ENCODE assay signal across 14 cellular contexts in the genomic region with DNA sequence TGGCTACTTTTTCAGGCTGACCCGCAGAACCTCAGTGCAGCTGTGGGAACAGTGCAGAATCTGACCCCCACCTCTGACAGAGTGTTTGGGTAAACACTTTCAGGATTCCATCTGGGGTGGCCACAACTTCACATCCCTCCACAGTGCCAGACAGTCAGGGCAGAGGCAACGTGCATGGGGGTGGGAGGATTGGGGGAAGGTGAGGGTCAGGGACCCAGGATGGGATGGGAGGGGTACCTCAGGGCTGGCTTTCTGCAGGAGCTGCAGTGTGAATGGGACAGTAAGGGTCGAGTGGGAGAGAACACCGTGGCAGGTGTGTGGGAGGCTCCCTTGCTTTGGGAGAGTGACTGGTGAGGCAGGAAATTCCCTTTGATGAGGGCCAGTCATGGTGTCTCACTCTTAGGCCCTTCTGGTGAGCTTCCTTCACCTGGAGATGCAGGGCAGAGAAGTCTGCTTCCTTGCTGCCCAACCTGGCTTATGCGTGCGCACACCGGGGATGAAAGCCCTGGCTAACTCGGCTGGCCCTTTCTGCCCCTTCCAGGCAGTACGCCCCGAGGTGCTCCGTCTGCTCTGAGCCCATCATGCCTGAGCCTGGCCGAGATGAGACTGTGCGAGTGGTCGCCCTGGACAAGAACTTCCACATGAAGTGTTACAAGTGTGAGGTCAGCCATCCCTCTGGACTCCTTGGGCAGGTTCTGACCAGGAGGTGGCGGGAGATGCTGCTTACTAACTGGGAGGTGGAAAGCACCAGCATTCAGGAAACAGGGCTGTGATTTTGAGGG. TPM values are rescaled to one million over a fixed set of nuclear protein-coding genes. Genes with fewer than 3 reads are reported as not detected.
DNase-seq lines count a peak whose midpoint lies in the region; ATAC-seq, FAIRE-seq and TF ChIP-seq lines count a peak whose summit lies in the region.
"Had no signal": no experiment of that assay in that cellular context is flagged by ENCODE, and none has a peak within 500 bp of the region (broad histone marks: within the 10 kb centered on the region; RNA-seq: fewer than 3 reads in every experiment).

No MANE protein-coding gene starts in this region.

- dilution Hi-C loops in endothelial cell of umbilical vein (cut with MboI; ENCODE audit: extremely low pct_ligation_motif_present, low sequenced_read_pairs): loop anchor here (25.0 kb wide), 1 partner anchor 123 kb away; no protein-coding TSS in a partner anchor

- no peak for ATAC-seq in activated CD4-positive, alpha-beta T cell treated with anti-CD3 and anti-CD28 coated beads for 36 hours
- ATAC-seq in T-cell (replicated peaks in 1 of 4): no peak
- ATAC-seq in stimulated activated effector memory CD8-positive, alpha-beta T cell treated with anti-CD3 and anti-CD28 coated beads, Interleukin-12 subunit alpha, Interleukin-12 subunit beta, amount 100 ng/mL, for 72 hours: no peak

- no TSS peak for BruUV-seq in endothelial cell of umbilical vein (replicated peaks; lab: Mats Ljungman, UMichigan)

- peak; percentile 13 to 18 for TF ChIP-seq CTCF in endothelial cell of umbilical vein (IDR thresholded peaks at IDR 0.05; ENCODE audit: extremely low read depth in 1 of 2, insufficient read depth in 1 of 2, low read depth in 1 of 2, low read length in 2 of 2)

- H3K4me3 ChIP-seq in endothelial cell of umbilical vein (replicated peaks in 1 of 3; ENCODE audit: insufficient read depth in 1 of 3, low read depth in 1 of 3, low read length in 3 of 3): no peak overlapping the region

- H3K4me2 ChIP-seq in endothelial cell of umbilical vein (ENCODE audit: insufficient read depth, low read length): no peak overlapping the region

- peak overlapping the region; percentile 55 for H3K27ac Mint-ChIP-seq in activated CD4-positive, alpha-beta T cell treated with anti-CD3 and anti-CD28 coated beads for 36 hours
- H3K27ac Mint-ChIP-seq in T-cell: peak overlapping the region; percentile 33 to 75
- peak overlapping the region; percentile 77 for H3K27ac Mint-ChIP-seq in stimulated activated effector memory CD8-positive, alpha-beta T cell treated with anti-CD3 and anti-CD28 coated beads, Interleukin-12 subunit alpha, Interleukin-12 subunit beta, amount 100 ng/mL, for 72 hours

- TF ChIP-seq POLR2A in endothelial cell of umbilical vein (IDR thresholded peaks at IDR 0.05; ENCODE audit: low read depth, low read length): no peak

- H3K36me3 ChIP-seq in endothelial cell of umbilical vein (ENCODE audit: control insufficient read depth in 2 of 2, extremely low read depth in 1 of 2, insufficient read depth in 2 of 2, low read length in 2 of 2): peaks cover 19 to 42% of the 10 kb centered on the region in 2 experiments

- intact Hi-C loops in activated CD4-positive, alpha-beta T cell treated with anti-CD3 and anti-CD28 coated beads for 36 hours (cut with DNase I, micrococcal nuclease): loop anchor here in 1 of 2 experiments (10.0 kb wide), 1 partner anchor 585 kb away; no protein-coding TSS in a partner anchor
- intact Hi-C loops in endothelial cell of umbilical vein (cut with micrococcal nuclease): loop anchor here (2.0 to 5.0 kb wide), 2 partner anchors 19 to 582 kb away; no protein-coding TSS in a partner anchor

- no peaks in the 10 kb centered on the region for H3K9me3 ChIP-seq in endothelial cell of umbilical vein (replicated peaks; ENCODE audit: control insufficient read depth, insufficient read depth, low read length)

- H3K36me3 Mint-ChIP-seq in activated CD4-positive, alpha-beta T cell treated with anti-CD3 and anti-CD28 coated beads for 36 hours (ENCODE audit: low read depth): peaks cover 29% of the 10 kb centered on the region
- peaks cover 18% of the 10 kb centered on the region for H3K36me3 Mint-ChIP-seq in T-cell
- H3K36me3 Mint-ChIP-seq in stimulated activated effector memory CD8-positive, alpha-beta T cell treated with anti-CD3 and anti-CD28 coated beads, Interleukin-12 subunit alpha, Interleukin-12 subunit beta, amount 100 ng/mL, for 72 hours: peaks cover 39% of the 10 kb centered on the region

- H4K20me1 ChIP-seq in endothelial cell of umbilical vein (replicated peaks; ENCODE audit: control insufficient read depth, extremely low read depth, insufficient read depth, low read length): no peaks in the 10 kb centered on the region

- FAIRE-seq in endothelial cell of umbilical vein (lab: Jason Lieb, UNC): no peak

- no peak overlapping the region for H3K4me3 Mint-ChIP-seq in activated CD4-positive, alpha-beta T cell treated with anti-CD3 and anti-CD28 coated beads for 36 hours
- no peak overlapping the region for H3K4me3 Mint-ChIP-seq in T-cell
- no peak overlapping the region for H3K4me3 Mint-ChIP-seq in stimulated activated effector memory CD8-positive, alpha-beta T cell treated with anti-CD3 and anti-CD28 coated beads, Interleukin-12 subunit alpha, Interleukin-12 subunit beta, amount 100 ng/mL, for 72 hours
- H3K4me3 Mint-ChIP-seq: immature natural killer cell, neural crest cell had no signal

- H3K9me3 Mint-ChIP-seq in activated CD4-positive, alpha-beta T cell treated with anti-CD3 and anti-CD28 coated beads for 36 hours (ENCODE audit: low read depth): no peaks in the 10 kb centered on the region
- H3K9me3 Mint-ChIP-seq in T-cell: no peaks in the 10 kb centered on the region
- H3K9me3 Mint-ChIP-seq in stimulated activated effector memory CD8-positive, alpha-beta T cell treated with anti-CD3 and anti-CD28 coated beads, Interleukin-12 subunit alpha, Interleukin-12 subunit beta, amount 100 ng/mL, for 72 hours: no peaks in the 10 kb centered on the region
- H3K9me3 Mint-ChIP-seq: immature natural killer cell, neural crest cell had no signal

- H3K4me1 Mint-ChIP-seq in activated CD4-positive, alpha-beta T cell treated with anti-CD3 and anti-CD28 coated beads for 36 hours: peaks cover 14% of the 10 kb centered on the region
- peaks cover 16 to 18% (median 16%) of the 10 kb centered on the region in 3 donors for H3K4me1 Mint-ChIP-seq in T-cell
- H3K4me1 Mint-ChIP-seq in stimulated activated effector memory CD8-positive, alpha-beta T cell treated with anti-CD3 and anti-CD28 coated beads, Interleukin-12 subunit alpha, Interleukin-12 subunit beta, amount 100 ng/mL, for 72 hours: peaks cover 25% of the 10 kb centered on the region
- H3K4me1 Mint-ChIP-seq: neural crest cell had no signal

- DNase-seq in activated CD4-positive, alpha-beta T cell treated with anti-CD3 and anti-CD28 coated beads for 36 hours: no peak
- no peak for DNase-seq in activated CD4-positive, alpha-beta T cell treated with anti-CD3 and anti-CD28 coated beads, Interleukin-2, amount 50 U/mL, for 4 hours
- DNase-seq in T-cell: no peak
- no peak for DNase-seq in endothelial cell of umbilical vein (ENCODE audit: low read depth, low spot score)
- no peak for DNase-seq in stimulated activated effector memory CD8-positive, alpha-beta T cell treated with anti-CD3 and anti-CD28 coated beads, Interleukin-12 subunit alpha, Interleukin-12 subunit beta, amount 100 ng/mL, for 72 hours (ENCODE audit: low spot score in 2 of 2)
- no peak for DNase-seq in DMS79 treated with DMSO at 0.1 percent for 48 hours (lab: John Stamatoyannopoulos, UW)
- no peak for DNase-seq in COLO829 (ENCODE audit: low spot score)
- no peak for DNase-seq in NCI-H187 treated with DMSO at 0.1 percent for 48 hours (lab: John Stamatoyannopoulos, UW)
- DNase-seq: 8988T; immature natural killer cell; NCI-H524; SHP77; stimulated activated CD8-positive, alpha-beta memory T cell treated with anti-CD3 and anti-CD28 coated beads, Interleukin-4, amount 100 ng/mL, for 48 hours had no signal

- POLR2A ChIA-PET in activated CD4-positive, alpha-beta T cell treated with anti-CD3 and anti-CD28 coated beads for 36 hours (lab: Charles Lee): interaction anchor here (0.6 kb wide), 1 partner anchor 722 kb away, joined by 3 read pairs; no protein-coding TSS in a partner anchor
- POLR2A ChIA-PET in T-cell (lab: Charles Lee) (no interaction called here), endothelial cell of umbilical vein (lab: Charles Lee) (interaction anchor here (0.6 to 1.6 kb wide), 2 partner anchors 9 to 100 kb away, joined by 7 to 8 read pairs; no protein-coding TSS in a partner anchor)

- no peak overlapping the region for H2AFZ ChIP-seq in endothelial cell of umbilical vein (ENCODE audit: low read depth, low read length)

- H3K9ac ChIP-seq in endothelial cell of umbilical vein (replicated peaks; ENCODE audit: extremely low read depth, insufficient read depth, low read length): no peak overlapping the region

- H3K27ac ChIP-seq in endothelial cell of umbilical vein (ENCODE audit: insufficient read depth, low read depth, low read length): no peak overlapping the region

- peaks cover 80% of the 10 kb centered on the region for H3K4me1 ChIP-seq in endothelial cell of umbilical vein (ENCODE audit: control insufficient read depth, extremely low read depth, insufficient read depth, low read length)

- no peaks in the 10 kb centered on the region for H3K9me1 ChIP-seq in endothelial cell of umbilical vein (replicated peaks; ENCODE audit: control insufficient read depth, extremely low read depth, insufficient read depth, low read length)

- H3K27me3 ChIP-seq in endothelial cell of umbilical vein (ENCODE audit: control insufficient read depth in 2 of 2, insufficient read depth in 2 of 2, low read length in 2 of 2): no peaks in the 10 kb centered on the region

- CTCF ChIA-PET in activated CD4-positive, alpha-beta T cell treated with anti-CD3 and anti-CD28 coated beads for 36 hours (lab: Charles Lee): interaction anchor here (0.5 to 1.1 kb wide), 2 partner anchors 78 to 149 kb away, joined by 3 read pairs; no protein-coding TSS in a partner anchor
- CTCF ChIA-PET in T-cell (lab: Charles Lee) (interaction anchor here (0.5 kb wide), 2 partner anchors 10 to 101 kb away, joined by 3 to 7 read pairs; a partner anchor contains a TSS), endothelial cell of umbilical vein (lab: Charles Lee) (interaction anchor here (0.5 to 4.3 kb wide), 7 partner anchors 9 to 116 kb away, joined by 3 to 24 read pairs (median 3); no protein-coding TSS in a partner anchor)

- H3K27me3 Mint-ChIP-seq in activated CD4-positive, alpha-beta T cell treated with anti-CD3 and anti-CD28 coated beads for 36 hours: no peaks in the 10 kb centered on the region
- H3K27me3 Mint-ChIP-seq in T-cell: no peaks in the 10 kb centered on the region

- peaks cover 50% of the 10 kb centered on the region for H3K79me2 ChIP-seq in endothelial cell of umbilical vein (ENCODE audit: control insufficient read depth, insufficient read depth, low read length)

RNA-seq across cellular contexts. Expression of a gene that starts 8.4 kb away (rescaled TPM):
- 100 to 1,000 TPM; 103 to 148 TPM for total RNA-seq in activated CD4-positive, alpha-beta T cell treated with anti-CD3 and anti-CD28 coated beads for 36 hours
- total RNA-seq in T-cell (100 to 1,000 TPM; 107 to 186 (median 159) TPM), endothelial cell of umbilical vein (533 and 545 TPM in 2 replicates)
- polyA plus RNA-seq in endothelial cell of umbilical vein: 196 TPM in 2 replicates
- polyA plus RNA-seq in endothelial cell of umbilical vein (2011; cell fraction: cytosol; rRNA removed): 195 and 222 TPM in 2 replicates
- polyA plus RNA-seq in endothelial cell of umbilical vein (2011; cell fraction: nucleus; rRNA removed): 305 and 333 TPM in 2 replicates
- 533 and 564 TPM in 2 replicates for polyA plus RNA-seq in endothelial cell of umbilical vein (2012)
- 116 and 124 TPM in 2 replicates for polyA minus RNA-seq in endothelial cell of umbilical vein
- 57.7 TPM for polyA minus RNA-seq in endothelial cell of umbilical vein (2011; cell fraction: cytosol; rRNA and poly(A)+ RNA removed)
- 105 and 154 TPM in 2 replicates for polyA minus RNA-seq in endothelial cell of umbilical vein (2011; cell fraction: nucleus; rRNA and poly(A)+ RNA removed)

RNA-seq across cellular contexts. Expression of a gene that starts 19.1 kb away (rescaled TPM):
- total RNA-seq in activated CD4-positive, alpha-beta T cell treated with anti-CD3 and anti-CD28 coated beads for 36 hours: 1 to 10 TPM; 2.4 to 2.8 TPM
- total RNA-seq in T-cell (10 to 100 TPM; 23.8 to 49.8 (median 43.5) TPM), endothelial cell of umbilical vein (not detected in 2 replicates)
- 0.06 and 0.07 TPM in 2 replicates for polyA plus RNA-seq in endothelial cell of umbilical vein
- polyA plus RNA-seq in endothelial cell of umbilical vein (2011; cell fraction: cytosol; rRNA removed): 0.01 TPM in 1 of 2 replicates, not detected in the other
- 0.03 and 0.50 TPM in 2 replicates for polyA plus RNA-seq in endothelial cell of umbilical vein (2011; cell fraction: nucleus; rRNA removed)
- polyA plus RNA-seq in endothelial cell of umbilical vein (2012): 4.1 and 5.5 TPM in 2 replicates
- polyA minus RNA-seq in endothelial cell of umbilical vein: not detected in 2 replicates
- not detected for polyA minus RNA-seq in endothelial cell of umbilical vein (2011; cell fraction: cytosol; rRNA and poly(A)+ RNA removed)
- not detected in 2 replicates for polyA minus RNA-seq in endothelial cell of umbilical vein (2011; cell fraction: nucleus; rRNA and poly(A)+ RNA removed)
- total RNA-seq: neural crest cell had no signal

RNA-seq across cellular contexts. Expression of a gene that starts 27.0 kb away (rescaled TPM):
- total RNA-seq in activated CD4-positive, alpha-beta T cell treated with anti-CD3 and anti-CD28 coated beads for 36 hours: 1 to 10 TPM; 1.7 to 1.8 TPM
- 1 to 10 TPM in 3 of 5 donors, under 1 TPM in 2; 0.08 to 3.6 (median 2.1) TPM for total RNA-seq in T-cell
- 1.4 and 1.6 TPM in 2 replicates for total RNA-seq in endothelial cell of umbilical vein
- 1.6 and 1.8 TPM in 2 replicates for polyA plus RNA-seq in endothelial cell of umbilical vein
- 1.7 TPM in 2 replicates for polyA plus RNA-seq in endothelial cell of umbilical vein (2011; cell fraction: cytosol; rRNA removed)
- polyA plus RNA-seq in endothelial cell of umbilical vein (2011; cell fraction: nucleus; rRNA removed): 1.8 and 2.2 TPM in 2 replicates
- polyA plus RNA-seq in endothelial cell of umbilical vein (2012): 1.6 and 2.2 TPM in 2 replicates
- polyA minus RNA-seq in endothelial cell of umbilical vein: 4.4 and 5.9 TPM in 2 replicates
- not detected for polyA minus RNA-seq in endothelial cell of umbilical vein (2011; cell fraction: cytosol; rRNA and poly(A)+ RNA removed)
- 0.77 and 0.82 TPM in 2 replicates for polyA minus RNA-seq in endothelial cell of umbilical vein (2011; cell fraction: nucleus; rRNA and poly(A)+ RNA removed)

RNA-seq across cellular contexts. Expression of a gene that starts 53.7 kb away (rescaled TPM):
- not detected for total RNA-seq in activated CD4-positive, alpha-beta T cell treated with anti-CD3 and anti-CD28 coated beads for 36 hours
- 1 to 10 TPM in 2 of 5 donors, under 1 TPM in 2, not detected in 1; 0.38 to 2.4 (median 1.0) TPM for total RNA-seq in T-cell
- not detected in 2 replicates for total RNA-seq in endothelial cell of umbilical vein
- polyA plus RNA-seq in endothelial cell of umbilical vein: not detected in 2 replicates
- not detected in 2 replicates for polyA plus RNA-seq in endothelial cell of umbilical vein (2011; cell fraction: cytosol; rRNA removed)
- polyA plus RNA-seq in endothelial cell of umbilical vein (2011; cell fraction: nucleus; rRNA removed): not detected in 2 replicates
- polyA plus RNA-seq in endothelial cell of umbilical vein (2012): not detected in 2 replicates
- not detected in 2 replicates for polyA minus RNA-seq in endothelial cell of umbilical vein
- not detected for polyA minus RNA-seq in endothelial cell of umbilical vein (2011; cell fraction: cytosol; rRNA and poly(A)+ RNA removed)
- 0.48 TPM in 1 of 2 replicates, not detected in the other for polyA minus RNA-seq in endothelial cell of umbilical vein (2011; cell fraction: nucleus; rRNA and poly(A)+ RNA removed)
- total RNA-seq: neural crest cell had no signal
- polyA plus RNA-seq: immature natural killer cell had no signal

Comparison
In these comparisons a context has a peak if more than half of its experiments do, and no peak if none do; other contexts are left out.
1. RNA of a gene that starts 19.1 kb away (total RNA-seq): 23.8 to 49.8 TPM in T-cell; 2.4 to 2.8 TPM in activated CD4-positive, alpha-beta T cell treated with anti-CD3 and anti-CD28 coated beads for 36 hours and not detected in endothelial cell of umbilical vein; every median in the first group is over 4 times any median in the second.
2. POLR2A ChIA-PET loops: an anchor here in activated CD4-positive, alpha-beta T cell treated with anti-CD3 and anti-CD28 coated beads for 36 hours (0.6 kb wide) and endothelial cell of umbilical vein (0.6 to 1.6 kb wide); none called in T-cell.
3. Peak in every context shown above with its lines, with median percentiles within 50 percentile points of each other: H3K27ac Mint-ChIP-seq.